ENCODE assay signal across 1 cellular context in the genomic region with DNA sequence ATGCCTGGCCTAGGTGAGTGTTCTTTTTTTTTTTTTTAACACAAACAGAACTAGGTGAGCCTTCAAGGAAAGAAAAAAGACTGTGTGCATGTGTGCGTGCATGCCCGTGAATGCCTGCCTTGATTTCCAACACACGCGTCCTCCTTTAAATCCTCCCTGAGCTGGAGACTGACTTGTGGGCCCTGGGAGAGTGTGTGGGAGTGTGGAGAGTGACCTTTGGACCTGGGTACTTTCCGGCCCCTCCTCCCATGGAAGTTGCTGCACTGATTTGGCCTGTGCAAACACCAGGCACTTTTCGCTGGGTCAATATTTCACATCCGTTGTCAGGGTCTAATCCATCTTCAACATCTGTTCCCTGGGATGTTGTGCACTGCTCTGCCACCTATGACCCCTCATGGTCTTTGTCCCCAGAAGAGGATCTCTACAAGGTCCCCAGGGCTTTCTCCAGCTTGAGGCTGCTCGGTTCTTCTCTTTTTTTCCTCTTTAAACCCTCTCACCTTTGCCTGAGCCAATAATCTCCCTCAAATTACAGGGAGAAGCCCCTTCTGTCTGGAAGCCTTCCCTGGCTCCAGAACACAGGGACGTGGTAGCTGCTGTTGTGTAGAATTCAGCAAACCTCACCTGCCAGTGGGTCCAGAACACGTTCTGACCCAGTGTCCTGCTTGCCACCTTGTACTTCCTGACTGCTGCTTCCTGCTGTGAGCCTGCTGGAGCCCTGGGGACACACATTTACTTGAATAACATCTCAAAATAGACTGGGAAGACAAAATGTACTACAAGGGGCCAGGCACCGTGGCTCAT.
TF ChIP-seq lines count a peak whose summit lies in the region.

No MANE protein-coding gene starts in this region.

TF ChIP-seq in HepG2, 621 proteins besides CTCF, POLR2A, EP300 and RAD21 (continued from another document and continues in another):
- TF ChIP-seq, protein P1, sequence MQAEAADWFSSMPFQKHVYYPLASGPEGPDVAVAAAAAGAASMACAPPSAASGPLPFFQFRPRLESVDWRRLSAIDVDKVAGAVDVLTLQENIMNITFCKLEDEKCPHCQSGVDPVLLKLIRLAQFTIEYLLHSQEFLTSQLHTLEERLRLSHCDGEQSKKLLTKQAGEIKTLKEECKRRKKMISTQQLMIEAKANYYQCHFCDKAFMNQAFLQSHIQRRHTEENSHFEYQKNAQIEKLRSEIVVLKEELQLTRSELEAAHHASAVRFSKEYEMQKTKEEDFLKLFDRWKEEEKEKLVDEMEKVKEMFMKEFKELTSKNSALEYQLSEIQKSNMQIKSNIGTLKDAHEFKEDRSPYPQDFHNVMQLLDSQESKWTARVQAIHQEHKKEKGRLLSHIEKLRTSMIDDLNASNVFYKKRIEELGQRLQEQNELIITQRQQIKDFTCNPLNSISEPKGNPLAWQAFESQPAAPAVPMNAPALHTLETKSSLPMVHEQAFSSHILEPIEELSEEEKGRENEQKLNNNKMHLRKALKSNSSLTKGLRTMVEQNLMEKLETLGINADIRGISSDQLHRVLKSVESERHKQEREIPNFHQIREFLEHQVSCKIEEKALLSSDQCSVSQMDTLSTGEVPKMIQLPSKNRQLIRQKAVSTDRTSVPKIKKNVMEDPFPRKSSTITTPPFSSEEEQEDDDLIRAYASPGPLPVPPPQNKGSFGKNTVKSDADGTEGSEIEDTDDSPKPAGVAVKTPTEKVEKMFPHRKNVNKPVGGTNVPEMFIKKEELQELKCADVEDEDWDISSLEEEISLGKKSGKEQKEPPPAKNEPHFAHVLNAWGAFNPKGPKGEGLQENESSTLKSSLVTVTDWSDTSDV (CRISPR knock-in tag; IDR thresholded peaks at IDR 0.05), result no peak
- TF ChIP-seq ZNF431 (CRISPR knock-in tag; IDR thresholded peaks at IDR 0.05; ENCODE audit: borderline replicate concordance, low read depth), result peak; percentile 95; the same call in 1 of the 2 replicates
- TF ChIP-seq, protein P2, sequence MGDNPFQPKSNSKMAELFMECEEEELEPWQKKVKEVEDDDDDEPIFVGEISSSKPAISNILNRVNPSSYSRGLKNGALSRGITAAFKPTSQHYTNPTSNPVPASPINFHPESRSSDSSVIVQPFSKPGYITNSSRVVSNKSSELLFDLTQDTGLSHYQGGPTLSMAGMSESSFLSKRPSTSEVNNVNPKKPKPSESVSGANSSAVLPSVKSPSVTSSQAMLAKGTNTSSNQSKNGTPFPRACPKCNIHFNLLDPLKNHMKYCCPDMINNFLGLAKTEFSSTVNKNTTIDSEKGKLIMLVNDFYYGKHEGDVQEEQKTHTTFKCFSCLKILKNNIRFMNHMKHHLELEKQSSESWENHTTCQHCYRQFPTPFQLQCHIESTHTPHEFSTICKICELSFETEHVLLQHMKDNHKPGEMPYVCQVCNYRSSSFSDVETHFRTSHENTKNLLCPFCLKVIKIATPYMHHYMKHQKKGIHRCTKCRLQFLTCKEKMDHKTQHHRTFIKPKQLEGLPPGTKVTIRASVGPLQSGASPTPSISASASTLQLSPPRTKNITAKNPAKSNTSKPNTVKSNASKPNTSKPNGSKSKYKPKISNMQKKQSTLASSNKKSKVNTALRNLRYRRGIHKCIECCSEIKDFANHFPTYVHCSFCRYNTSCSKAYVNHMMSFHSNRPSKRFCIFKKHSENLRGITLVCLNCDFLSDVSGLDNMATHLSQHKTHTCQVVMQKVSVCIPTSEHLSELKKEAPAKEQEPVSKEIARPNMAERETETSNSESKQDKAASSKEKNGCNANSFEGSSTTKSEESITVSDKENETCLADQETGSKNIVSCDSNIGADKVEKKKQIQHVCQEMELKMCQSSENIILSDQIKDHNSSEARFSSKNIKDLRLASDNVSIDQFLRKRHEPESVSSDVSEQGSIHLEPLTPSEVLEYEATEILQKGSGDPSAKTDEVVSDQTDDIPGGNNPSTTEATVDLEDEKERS (CRISPR knock-in tag; IDR thresholded peaks at IDR 0.05), result peak; percentile 20; the same call in 1 of the 2 replicates
- TF ChIP-seq AGO2 (optimal IDR thresholded peaks at IDR 0.05; ENCODE audit: low read depth, low read length), result no peak
- TF ChIP-seq, protein P3, sequence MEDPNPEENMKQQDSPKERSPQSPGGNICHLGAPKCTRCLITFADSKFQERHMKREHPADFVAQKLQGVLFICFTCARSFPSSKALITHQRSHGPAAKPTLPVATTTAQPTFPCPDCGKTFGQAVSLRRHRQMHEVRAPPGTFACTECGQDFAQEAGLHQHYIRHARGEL (CRISPR knock-in tag; IDR thresholded peaks at IDR 0.05), result no peak
- TF ChIP-seq, protein P4, sequence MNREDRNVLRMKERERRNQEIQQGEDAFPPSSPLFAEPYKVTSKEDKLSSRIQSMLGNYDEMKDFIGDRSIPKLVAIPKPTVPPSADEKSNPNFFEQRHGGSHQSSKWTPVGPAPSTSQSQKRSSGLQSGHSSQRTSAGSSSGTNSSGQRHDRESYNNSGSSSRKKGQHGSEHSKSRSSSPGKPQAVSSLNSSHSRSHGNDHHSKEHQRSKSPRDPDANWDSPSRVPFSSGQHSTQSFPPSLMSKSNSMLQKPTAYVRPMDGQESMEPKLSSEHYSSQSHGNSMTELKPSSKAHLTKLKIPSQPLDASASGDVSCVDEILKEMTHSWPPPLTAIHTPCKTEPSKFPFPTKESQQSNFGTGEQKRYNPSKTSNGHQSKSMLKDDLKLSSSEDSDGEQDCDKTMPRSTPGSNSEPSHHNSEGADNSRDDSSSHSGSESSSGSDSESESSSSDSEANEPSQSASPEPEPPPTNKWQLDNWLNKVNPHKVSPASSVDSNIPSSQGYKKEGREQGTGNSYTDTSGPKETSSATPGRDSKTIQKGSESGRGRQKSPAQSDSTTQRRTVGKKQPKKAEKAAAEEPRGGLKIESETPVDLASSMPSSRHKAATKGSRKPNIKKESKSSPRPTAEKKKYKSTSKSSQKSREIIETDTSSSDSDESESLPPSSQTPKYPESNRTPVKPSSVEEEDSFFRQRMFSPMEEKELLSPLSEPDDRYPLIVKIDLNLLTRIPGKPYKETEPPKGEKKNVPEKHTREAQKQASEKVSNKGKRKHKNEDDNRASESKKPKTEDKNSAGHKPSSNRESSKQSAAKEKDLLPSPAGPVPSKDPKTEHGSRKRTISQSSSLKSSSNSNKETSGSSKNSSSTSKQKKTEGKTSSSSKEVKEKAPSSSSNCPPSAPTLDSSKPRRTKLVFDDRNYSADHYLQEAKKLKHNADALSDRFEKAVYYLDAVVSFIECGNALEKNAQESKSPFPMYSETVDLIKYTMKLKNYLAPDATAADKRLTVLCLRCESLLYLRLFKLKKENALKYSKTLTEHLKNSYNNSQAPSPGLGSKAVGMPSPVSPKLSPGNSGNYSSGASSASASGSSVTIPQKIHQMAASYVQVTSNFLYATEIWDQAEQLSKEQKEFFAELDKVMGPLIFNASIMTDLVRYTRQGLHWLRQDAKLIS (CRISPR knock-in tag; IDR thresholded peaks at IDR 0.05), result 0 out of 2 replicates have a peak, but pooled peaks have one; percentile 55
- peak; percentile 60; the same call in 1 of the 2 replicates for TF ChIP-seq ZNF3 (CRISPR knock-in tag; IDR thresholded peaks at IDR 0.05)
- TF ChIP-seq SYNCRIP (IDR thresholded peaks at IDR 0.05; ENCODE audit: insufficient read depth, low read depth, low read length), result no peak
- peak; percentile 100 for TF ChIP-seq SALL1 (CRISPR knock-in tag; IDR thresholded peaks at IDR 0.05)
- TF ChIP-seq, protein P5, sequence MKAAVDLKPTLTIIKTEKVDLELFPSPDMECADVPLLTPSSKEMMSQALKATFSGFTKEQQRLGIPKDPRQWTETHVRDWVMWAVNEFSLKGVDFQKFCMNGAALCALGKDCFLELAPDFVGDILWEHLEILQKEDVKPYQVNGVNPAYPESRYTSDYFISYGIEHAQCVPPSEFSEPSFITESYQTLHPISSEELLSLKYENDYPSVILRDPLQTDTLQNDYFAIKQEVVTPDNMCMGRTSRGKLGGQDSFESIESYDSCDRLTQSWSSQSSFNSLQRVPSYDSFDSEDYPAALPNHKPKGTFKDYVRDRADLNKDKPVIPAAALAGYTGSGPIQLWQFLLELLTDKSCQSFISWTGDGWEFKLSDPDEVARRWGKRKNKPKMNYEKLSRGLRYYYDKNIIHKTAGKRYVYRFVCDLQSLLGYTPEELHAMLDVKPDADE (CRISPR knock-in tag; IDR thresholded peaks at IDR 0.05), result no peak
- TF ChIP-seq MED1 (CRISPR knock-in tag; IDR thresholded peaks at IDR 0.05), result peak; percentile 96
- TF ChIP-seq, protein P6, sequence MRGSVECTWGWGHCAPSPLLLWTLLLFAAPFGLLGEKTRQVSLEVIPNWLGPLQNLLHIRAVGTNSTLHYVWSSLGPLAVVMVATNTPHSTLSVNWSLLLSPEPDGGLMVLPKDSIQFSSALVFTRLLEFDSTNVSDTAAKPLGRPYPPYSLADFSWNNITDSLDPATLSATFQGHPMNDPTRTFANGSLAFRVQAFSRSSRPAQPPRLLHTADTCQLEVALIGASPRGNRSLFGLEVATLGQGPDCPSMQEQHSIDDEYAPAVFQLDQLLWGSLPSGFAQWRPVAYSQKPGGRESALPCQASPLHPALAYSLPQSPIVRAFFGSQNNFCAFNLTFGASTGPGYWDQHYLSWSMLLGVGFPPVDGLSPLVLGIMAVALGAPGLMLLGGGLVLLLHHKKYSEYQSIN (CRISPR knock-in tag; IDR thresholded peaks at IDR 0.05; ENCODE audit: borderline replicate concordance), result no peak
- 0 out of 2 replicates have a peak, but pooled peaks have one; percentile 88 for TF ChIP-seq ZZZ3 (CRISPR knock-in tag; IDR thresholded peaks at IDR 0.05; ENCODE audit: borderline replicate concordance)
- peak; percentile 95 for TF ChIP-seq ZNF772 (CRISPR knock-in tag; IDR thresholded peaks at IDR 0.05)
- TF ChIP-seq ZNF430 (CRISPR knock-in tag; IDR thresholded peaks at IDR 0.05), result peak; percentile 100
- TF ChIP-seq NRL (CRISPR knock-in tag; IDR thresholded peaks at IDR 0.05; ENCODE audit: borderline replicate concordance), result no peak
- TF ChIP-seq NR2C2 (CRISPR knock-in tag; IDR thresholded peaks at IDR 0.05; ENCODE audit: borderline replicate concordance), result peak; percentile 96
- TF ChIP-seq, protein P7, sequence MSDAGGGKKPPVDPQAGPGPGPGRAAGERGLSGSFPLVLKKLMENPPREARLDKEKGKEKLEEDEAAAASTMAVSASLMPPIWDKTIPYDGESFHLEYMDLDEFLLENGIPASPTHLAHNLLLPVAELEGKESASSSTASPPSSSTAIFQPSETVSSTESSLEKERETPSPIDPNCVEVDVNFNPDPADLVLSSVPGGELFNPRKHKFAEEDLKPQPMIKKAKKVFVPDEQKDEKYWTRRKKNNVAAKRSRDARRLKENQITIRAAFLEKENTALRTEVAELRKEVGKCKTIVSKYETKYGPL (CRISPR knock-in tag; IDR thresholded peaks at IDR 0.05), result no peak
- peak; percentile 99 for TF ChIP-seq ZNF350 (CRISPR knock-in tag; IDR thresholded peaks at IDR 0.05; ENCODE audit: borderline replicate concordance, low read depth)
- no peak for TF ChIP-seq EED (CRISPR knock-in tag; IDR thresholded peaks at IDR 0.05)
- TF ChIP-seq ZNF256 (CRISPR knock-in tag; conservative IDR thresholded peaks at IDR 0.05), result no peak
- TF ChIP-seq, protein P8, sequence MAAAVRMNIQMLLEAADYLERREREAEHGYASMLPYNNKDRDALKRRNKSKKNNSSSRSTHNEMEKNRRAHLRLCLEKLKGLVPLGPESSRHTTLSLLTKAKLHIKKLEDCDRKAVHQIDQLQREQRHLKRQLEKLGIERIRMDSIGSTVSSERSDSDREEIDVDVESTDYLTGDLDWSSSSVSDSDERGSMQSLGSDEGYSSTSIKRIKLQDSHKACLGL (CRISPR knock-in tag; IDR thresholded peaks at IDR 0.05), result peak; percentile 12; the same call in 1 of the 2 replicates
- TF ChIP-seq ZMYM4 (CRISPR knock-in tag; IDR thresholded peaks at IDR 0.05), result peak; percentile 88
- TF ChIP-seq, protein P9, sequence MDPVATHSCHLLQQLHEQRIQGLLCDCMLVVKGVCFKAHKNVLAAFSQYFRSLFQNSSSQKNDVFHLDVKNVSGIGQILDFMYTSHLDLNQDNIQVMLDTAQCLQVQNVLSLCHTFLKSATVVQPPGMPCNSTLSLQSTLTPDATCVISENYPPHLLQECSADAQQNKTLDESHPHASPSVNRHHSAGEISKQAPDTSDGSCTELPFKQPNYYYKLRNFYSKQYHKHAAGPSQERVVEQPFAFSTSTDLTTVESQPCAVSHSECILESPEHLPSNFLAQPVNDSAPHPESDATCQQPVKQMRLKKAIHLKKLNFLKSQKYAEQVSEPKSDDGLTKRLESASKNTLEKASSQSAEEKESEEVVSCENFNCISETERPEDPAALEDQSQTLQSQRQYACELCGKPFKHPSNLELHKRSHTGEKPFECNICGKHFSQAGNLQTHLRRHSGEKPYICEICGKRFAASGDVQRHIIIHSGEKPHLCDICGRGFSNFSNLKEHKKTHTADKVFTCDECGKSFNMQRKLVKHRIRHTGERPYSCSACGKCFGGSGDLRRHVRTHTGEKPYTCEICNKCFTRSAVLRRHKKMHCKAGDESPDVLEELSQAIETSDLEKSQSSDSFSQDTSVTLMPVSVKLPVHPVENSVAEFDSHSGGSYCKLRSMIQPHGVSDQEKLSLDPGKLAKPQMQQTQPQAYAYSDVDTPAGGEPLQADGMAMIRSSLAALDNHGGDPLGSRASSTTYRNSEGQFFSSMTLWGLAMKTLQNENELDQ (CRISPR knock-in tag; IDR thresholded peaks at IDR 0.05; ENCODE audit: borderline replicate concordance), result no peak
- TF ChIP-seq ZFP62 (CRISPR knock-in tag; IDR thresholded peaks at IDR 0.05), result no peak
- TF ChIP-seq, protein P10, sequence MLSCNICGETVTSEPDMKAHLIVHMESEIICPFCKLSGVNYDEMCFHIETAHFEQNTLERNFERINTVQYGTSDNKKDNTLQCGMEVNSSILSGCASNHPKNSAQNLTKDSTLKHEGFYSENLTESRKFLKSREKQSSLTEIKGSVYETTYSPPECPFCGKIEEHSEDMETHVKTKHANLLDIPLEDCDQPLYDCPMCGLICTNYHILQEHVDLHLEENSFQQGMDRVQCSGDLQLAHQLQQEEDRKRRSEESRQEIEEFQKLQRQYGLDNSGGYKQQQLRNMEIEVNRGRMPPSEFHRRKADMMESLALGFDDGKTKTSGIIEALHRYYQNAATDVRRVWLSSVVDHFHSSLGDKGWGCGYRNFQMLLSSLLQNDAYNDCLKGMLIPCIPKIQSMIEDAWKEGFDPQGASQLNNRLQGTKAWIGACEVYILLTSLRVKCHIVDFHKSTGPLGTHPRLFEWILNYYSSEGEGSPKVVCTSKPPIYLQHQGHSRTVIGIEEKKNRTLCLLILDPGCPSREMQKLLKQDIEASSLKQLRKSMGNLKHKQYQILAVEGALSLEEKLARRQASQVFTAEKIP (CRISPR knock-in tag; IDR thresholded peaks at IDR 0.05; ENCODE audit: borderline replicate concordance), result no peak
- no peak for TF ChIP-seq IKZF4 (CRISPR knock-in tag; IDR thresholded peaks at IDR 0.05; ENCODE audit: borderline replicate concordance, low read depth, not compliant biosample characterization)
- 0 out of 2 replicates have a peak, but pooled peaks have one; percentile 63 for TF ChIP-seq EEA1 (CRISPR knock-in tag; IDR thresholded peaks at IDR 0.05; ENCODE audit: borderline replicate concordance)
- peak; percentile 96 for TF ChIP-seq HOXA3 (CRISPR knock-in tag; IDR thresholded peaks at IDR 0.05)
- TF ChIP-seq SMARCC2 (IDR thresholded peaks at IDR 0.05), result peak; percentile 90
- TF ChIP-seq ZNF326 (CRISPR knock-in tag; IDR thresholded peaks at IDR 0.05; ENCODE audit: borderline replicate concordance), result no peak
- TF ChIP-seq ISX (CRISPR knock-in tag; conservative IDR thresholded peaks at IDR 0.05), result no peak
- peak; percentile 98 for TF ChIP-seq ZNF124 (CRISPR knock-in tag; IDR thresholded peaks at IDR 0.05)
- TF ChIP-seq ZNF577 (CRISPR knock-in tag; IDR thresholded peaks at IDR 0.05; ENCODE audit: borderline replicate concordance, low read depth), result no peak
- no peak for TF ChIP-seq ZNF550 (CRISPR knock-in tag; IDR thresholded peaks at IDR 0.05; ENCODE audit: borderline replicate concordance)
